In genomic region chr11:1931326-1931725, GRCh38 we compare ENCODE assay signal across 19 cellular contexts. TPM values are rescaled to one million over a fixed set of nuclear protein-coding genes. Genes with fewer than 3 reads are reported as not detected.
DNase-seq lines count a peak whose midpoint lies in the region; ATAC-seq, FAIRE-seq and TF ChIP-seq lines count a peak whose summit lies in the region.
"Had no signal": no experiment of that assay in that cellular context is flagged by ENCODE, and none has a peak within 500 bp of the region (broad histone marks: within the 10 kb centered on the region; RNA-seq: fewer than 3 reads in every experiment).

No MANE protein-coding gene starts in this region.

- H3K4me3 ChIP-seq in A549, result no peak overlapping the region
- no peak overlapping the region for H3K4me3 ChIP-seq in WERI-Rb-1 (ENCODE audit: low read depth, low read length)
- no peak overlapping the region for H3K4me3 ChIP-seq in lower lobe of right lung
- no peak overlapping the region for H3K4me3 ChIP-seq in PC-9

- BruUV-seq in PC-9 (replicated peaks; lab: Mats Ljungman, UMichigan), result no TSS peak

- TF ChIP-seq CTCF in A549 (IDR thresholded peaks at IDR 0.05) (no peak), WERI-Rb-1 (IDR thresholded peaks at IDR 0.05; ENCODE audit: low read depth, low read length) (no peak), lower lobe of right lung (IDR thresholded peaks at IDR 0.05) (no peak), PC-9 (conservative IDR thresholded peaks at IDR 0.05) (no peak)

- TF ChIP-seq POLR2A in A549 (IDR thresholded peaks at IDR 0.05; ENCODE audit: low read length), result no peak

- H3K4me2 ChIP-seq in A549 (peak overlapping the region; percentile 1; the same call in 1 of the 3 replicates), PC-9 (no peak overlapping the region)

- H2AFZ ChIP-seq in PC-9, result no peak overlapping the region

- peaks cover 5% of the 10 kb centered on the region for H3K4me1 Mint-ChIP-seq in activated T-cell treated with anti-CD3 and anti-CD28 coated beads, Interleukin-2, amount 50 U/mL, for 24 hours (ENCODE audit: low read depth)
- H3K4me1 Mint-ChIP-seq: activated CD4-positive, alpha-beta memory T cell treated with anti-CD3 and anti-CD28 coated beads, Interleukin-2, amount 10 ng/mL, durations not matched to agents 7 days and 5 days had no signal

- no peaks in the 10 kb centered on the region for H3F3A ChIP-seq in PC-9 (ENCODE audit: insufficient read depth, low read depth)

- H3K9me3 Mint-ChIP-seq in activated T-cell treated with anti-CD3 and anti-CD28 coated beads, Interleukin-2, amount 50 U/mL, for 24 hours, result no peaks in the 10 kb centered on the region
- H3K9me3 Mint-ChIP-seq: activated CD4-positive, alpha-beta memory T cell treated with anti-CD3 and anti-CD28 coated beads, Interleukin-2, amount 10 ng/mL, durations not matched to agents 7 days and 5 days; activated T-helper 2 cell treated with anti-CD3 and anti-CD28 coated beads, Interferon-gamma antibody, Interleukin-2, Interleukin-4, amounts not matched to agents 10 μg/mL and 5 μg/mL and 100 μg/mL, durations not matched to agents 14 hours and 24 hours and 36 hours had no signal

- H3K4me1 ChIP-seq in A549 (no peaks in the 10 kb centered on the region), lower lobe of right lung (no peaks in the 10 kb centered on the region), PC-9 (replicated peaks; ENCODE audit: insufficient read depth) (no peaks in the 10 kb centered on the region)

- TF ChIP-seq EP300 in A549 (IDR thresholded peaks at IDR 0.05), result no peak

- ATAC-seq in A549, result no peak
- ATAC-seq in Right ventricle myocardium inferior, result peak; percentile 24
- no peak for ATAC-seq in lower lobe of right lung

- H3K79me2 ChIP-seq in PC-9 (ENCODE audit: low read depth), result no peaks in the 10 kb centered on the region

- peaks cover 81% of the 10 kb centered on the region for H3K27me3 ChIP-seq in WERI-Rb-1 (ENCODE audit: insufficient read depth, low read depth, severe bottlenecking)
- H3K27me3 ChIP-seq in lower lobe of right lung (ENCODE audit: low read depth), result no peaks in the 10 kb centered on the region
- H3K27me3 ChIP-seq in PC-9 (ENCODE audit: insufficient read depth, low read depth), result peaks cover 34% of the 10 kb centered on the region

- CTCF ChIA-PET in A549 (lab: Yijun Ruan, JAX) (interaction anchor here (0.6 to 2.7 kb wide), 3 partner anchors 49 to 55 kb away, joined by 3 to 8 read pairs (median 3); no protein-coding TSS in a partner anchor), PC-9 (lab: Charles Lee) (no interaction called here)

- no peak for TF ChIP-seq RAD21 in A549 (conservative IDR thresholded peaks at IDR 0.05 in 1 of 2, IDR thresholded peaks at IDR 0.05 in 1 of 2)

- no peaks in the 10 kb centered on the region for H3K36me3 Mint-ChIP-seq in activated T-cell treated with anti-CD3 and anti-CD28 coated beads, Interleukin-2, amount 50 U/mL, for 24 hours (ENCODE audit: low read depth)

- no peak overlapping the region for H3K27ac ChIP-seq in A549
- H3K27ac ChIP-seq in WERI-Rb-1, result no peak overlapping the region
- H3K27ac ChIP-seq in lower lobe of right lung, result no peak overlapping the region
- H3K27ac ChIP-seq in PC-9, result no peak overlapping the region
- H3K27ac ChIP-seq: neutrophil, RWPE1 had no signal

- H4K20me1 ChIP-seq in PC-9 (ENCODE audit: insufficient read depth), result no peaks in the 10 kb centered on the region

- DNase-seq in A549 (ENCODE audit: low read depth in 1 of 2, low spot score in 1 of 2) (no peak), WERI-Rb-1 (peak; percentile 3), Right ventricle myocardium inferior (ENCODE audit: missing footprints) (peak; percentile 63), myocyte (ENCODE audit: low read depth) (peak; percentile 2), lower lobe of right lung (no peak), PC-9 (no peak)
- no peak for DNase-seq in activated CD4-positive, alpha-beta T cell treated with anti-CD3 and anti-CD28 coated beads, Interleukin-2, amount 50 U/mL, for 4 hours
- DNase-seq in activated T-cell treated with anti-CD3 and anti-CD28 coated beads, Interleukin-2, amount 50 U/mL, for 24 hours, result no peak
- DNase-seq: activated CD4-positive, alpha-beta memory T cell treated with anti-CD3 and anti-CD28 coated beads, Interleukin-2, amount 10 ng/mL, durations not matched to agents 7 days and 5 days; Kasumi-1; NCI-H187; NCI-H526 treated with DMSO at 0.1 percent for 48 hours; stimulated activated CD4-positive, alpha-beta T cell treated with anti-CD3 and anti-CD28 coated beads, Interleukin-12 subunit alpha, Interleukin-12 subunit beta, amount 100 ng/mL, for 4 hours had no signal

- intact Hi-C loops in Right ventricle myocardium inferior (cut with DNase I), result loop anchor here (1.0 kb wide), 1 partner anchor 22 kb away; no protein-coding TSS in a partner anchor
- intact Hi-C loops in lower lobe of right lung (cut with DNase I), result no loop called here
- intact Hi-C loops in PC-9 (cut with micrococcal nuclease; ENCODE audit: unreplicated experiment), result no loop called here

- no peaks in the 10 kb centered on the region for H3K9me2 ChIP-seq in PC-9 (ENCODE audit: insufficient read depth)

- FAIRE-seq in A549 (lab: Jason Lieb, UNC), result no peak
- FAIRE-seq: H54 had no signal

- POLR2A ChIA-PET in A549 (lab: Yijun Ruan, JAX), result no interaction called here
- POLR2A ChIA-PET in PC-9 (lab: Charles Lee; ENCODE audit: unreplicated experiment), result interaction anchor here (0.6 kb wide), 1 partner anchor 25 kb away, joined by 3 read pairs; no protein-coding TSS in a partner anchor

- 49% methylated on average over 13 of the region's 13 CpGs for WGBS in A549 (ENCODE audit: missing lambda C conversion rate)

- H3K36me3 ChIP-seq in WERI-Rb-1, result no peaks in the 10 kb centered on the region
- no peaks in the 10 kb centered on the region for H3K36me3 ChIP-seq in lower lobe of right lung
- no peaks in the 10 kb centered on the region for H3K36me3 ChIP-seq in PC-9 (ENCODE audit: low read depth)
- H3K36me3 ChIP-seq: neutrophil had no signal

- no peaks in the 10 kb centered on the region for H3K27me3 Mint-ChIP-seq in activated T-cell treated with anti-CD3 and anti-CD28 coated beads, Interleukin-2, amount 50 U/mL, for 24 hours

- H3K9me3 ChIP-seq in A549 (no peaks in the 10 kb centered on the region), WERI-Rb-1 (ENCODE audit: severe bottlenecking) (no peaks in the 10 kb centered on the region), lower lobe of right lung (no peaks in the 10 kb centered on the region), PC-9 (ENCODE audit: insufficient read depth, low read depth) (no peaks in the 10 kb centered on the region)
- H3K9me3 ChIP-seq: neutrophil had no signal

- no peak overlapping the region for H3K4me3 Mint-ChIP-seq in activated T-cell treated with anti-CD3 and anti-CD28 coated beads, Interleukin-2, amount 50 U/mL, for 24 hours
- H3K4me3 Mint-ChIP-seq: activated CD4-positive, alpha-beta memory T cell treated with anti-CD3 and anti-CD28 coated beads, Interleukin-2, amount 10 ng/mL, durations not matched to agents 7 days and 5 days had no signal

- no peak overlapping the region for H3K27ac Mint-ChIP-seq in activated T-cell treated with anti-CD3 and anti-CD28 coated beads, Interleukin-2, amount 50 U/mL, for 24 hours
- H3K27ac Mint-ChIP-seq: activated CD4-positive, alpha-beta memory T cell treated with anti-CD3 and anti-CD28 coated beads, Interleukin-2, amount 10 ng/mL, durations not matched to agents 7 days and 5 days; activated T-helper 2 cell treated with anti-CD3 and anti-CD28 coated beads, Interferon-gamma antibody, Interleukin-2, Interleukin-4, amounts not matched to agents 10 μg/mL and 5 μg/mL and 100 μg/mL, durations not matched to agents 14 hours and 24 hours and 36 hours had no signal

TF ChIP-seq in A549, 52 proteins besides CTCF, POLR2A, EP300 and RAD21 (continues in another document):
- TF ChIP-seq KDM1A (IDR thresholded peaks at IDR 0.05; ENCODE audit: low read depth) (no peak), ATOH8 (CRISPR knock-in tag; IDR thresholded peaks at IDR 0.05; ENCODE audit: low read depth) (no peak), MAFK (IDR thresholded peaks at IDR 0.05; ENCODE audit: partially characterized antibody) (no peak), FOXS1 (CRISPR knock-in tag; IDR thresholded peaks at IDR 0.05) (no peak), CBX2 (IDR thresholded peaks at IDR 0.05; ENCODE audit: borderline replicate concordance, low read depth) (no peak), MYC (IDR thresholded peaks at IDR 0.05; ENCODE audit: borderline replicate concordance, low read length) (no peak)

RNA-seq across cellular contexts. Expression of gene TNNT3, which starts 11.8 kb away (rescaled TPM):
- polyA plus RNA-seq in A549 (2011; rRNA removed), result not detected in 2 replicates
- polyA plus RNA-seq in A549 (2012; cell fraction: cytosol; rRNA removed), result 0.07 TPM in 1 of 2 replicates, not detected in the other
- polyA plus RNA-seq in A549 (2012; cell fraction: nucleus; rRNA removed), result not detected in 2 replicates
- polyA plus RNA-seq in A549 (2017; fragmentation: RNase III; extraction: RNeasy Plus Mini Kit Qiagen cat#74134 plus additional on column Dnase treatment), result 0.15 TPM in 1 of 3 replicates, not detected in the others
- polyA minus RNA-seq in A549 (2011; rRNA and poly(A)+ RNA removed), result not detected in 2 replicates
- 36.3 TPM for total RNA-seq in Right ventricle myocardium inferior
- total RNA-seq in myocyte, result 1,570 and 2,000 TPM in 2 replicates
- 496 TPM for polyA plus RNA-seq in myocyte (2012)
- 4.7 TPM for total RNA-seq in lower lobe of right lung
- 0.60 TPM in 1 of 2 replicates, not detected in the other for total RNA-seq in PC-9 (2021)
- polyA plus RNA-seq: AG04450 had no signal

RNA-seq across cellular contexts. Expression of gene MRPL23, which starts 15.8 kb away (rescaled TPM):
- polyA plus RNA-seq in A549 (2011; rRNA removed), result 60.0 and 77.7 TPM in 2 replicates
- 301 and 333 TPM in 2 replicates for polyA plus RNA-seq in A549 (2012; cell fraction: cytosol; rRNA removed)
- 233 and 242 TPM in 2 replicates for polyA plus RNA-seq in A549 (2012; cell fraction: nucleus; rRNA removed)
- polyA plus RNA-seq in A549 (2017; fragmentation: RNase III; extraction: RNeasy Plus Mini Kit Qiagen cat#74134 plus additional on column Dnase treatment), result 151 to 160 TPM (median 160 TPM) in 3 replicates
- 64.6 and 69.0 TPM in 2 replicates for polyA minus RNA-seq in A549 (2011; rRNA and poly(A)+ RNA removed)
- 107 TPM for total RNA-seq in Right ventricle myocardium inferior
- 95.2 and 101 TPM in 2 replicates for total RNA-seq in myocyte
- polyA plus RNA-seq in myocyte (2012), result 76.2 TPM
- total RNA-seq in lower lobe of right lung, result 59.2 TPM
- total RNA-seq in PC-9 (2021), result 66.4 and 76.3 TPM in 2 replicates

RNA-seq across cellular contexts. Expression of gene PRR33, which starts 39.6 kb away (rescaled TPM):
- polyA plus RNA-seq in A549 (2011; rRNA removed), result not detected in 2 replicates
- polyA plus RNA-seq in A549 (2012; cell fraction: cytosol; rRNA removed), result not detected in 2 replicates
- 0.02 TPM in 1 of 2 replicates, not detected in the other for polyA plus RNA-seq in A549 (2012; cell fraction: nucleus; rRNA removed)
- not detected in 3 replicates for polyA plus RNA-seq in A549 (2017; fragmentation: RNase III; extraction: RNeasy Plus Mini Kit Qiagen cat#74134 plus additional on column Dnase treatment)
- not detected in 2 replicates for polyA minus RNA-seq in A549 (2011; rRNA and poly(A)+ RNA removed)
- total RNA-seq in Right ventricle myocardium inferior, result 5.0 TPM
- total RNA-seq in myocyte, result 1.4 and 3.9 TPM in 2 replicates
- 5.2 TPM for polyA plus RNA-seq in myocyte (2012)
- not detected for total RNA-seq in lower lobe of right lung
- total RNA-seq in PC-9 (2021), result not detected in 2 replicates
- total RNA-seq: subcutaneous adipose tissue had no signal
- polyA plus RNA-seq: AG04450 had no signal

Comparison
In these comparisons a context has a peak if more than half of its experiments do, and no peak if none do; other contexts are left out.
1. DNase-seq: peak in WERI-Rb-1 (single experiment), Right ventricle myocardium inferior (single experiment) and myocyte (single experiment); none in A549 (0 of 2), lower lobe of right lung (single experiment), activated CD4-positive, alpha-beta T cell treated with anti-CD3 and anti-CD28 coated beads, Interleukin-2, amount 50 U/mL, for 4 hours (0 of 2), PC-9 (0 of 2) and activated T-cell treated with anti-CD3 and anti-CD28 coated beads, Interleukin-2, amount 50 U/mL, for 24 hours (single experiment).
2. RNA of gene TNNT3, which starts 11.8 kb away (total RNA-seq): 1,570 to 2,000 TPM in myocyte; 36.3 TPM in Right ventricle myocardium inferior (single experiment), 4.7 TPM in lower lobe of right lung (single experiment) and 0.60 TPM in PC-9; every median in the first group is over 10 times any median in the second.